Comparison of ENCODE assay signal across 8 cellular contexts in genomic region chr10:121900443-121901174, GRCh38. TPM values are rescaled to one million over a fixed set of nuclear protein-coding genes. Genes with fewer than 3 reads are reported as not detected.
A peak's percentile ranks its signal among the peaks of the same experiment; 100 is the strongest.
DNase-seq lines count a peak whose midpoint lies in the region; ATAC-seq and TF ChIP-seq lines count a peak whose summit lies in the region.

No MANE protein-coding gene starts in this region.

- H3K4me1 Mint-ChIP-seq in activated CD8-positive, alpha-beta T cell treated with anti-CD3 and anti-CD28 coated beads for 36 hours (ENCODE audit: low read depth) = peaks cover 2% of the 10 kb centered on the region

- no peaks in the 10 kb centered on the region for H3K9me3 ChIP-seq in A673 (ENCODE audit: low read depth, low read length, poor library complexity, severe bottlenecking)
- H3K9me3 ChIP-seq in heart left ventricle = no peaks in the 10 kb centered on the region

- no peak for TF ChIP-seq POLR2A in heart left ventricle (IDR thresholded peaks at IDR 0.05)

- H3K36me3 ChIP-seq in A673 (ENCODE audit: insufficient read depth, low read length, poor library complexity, severe bottlenecking) = peaks cover 15% of the 10 kb centered on the region
- H3K36me3 ChIP-seq in heart left ventricle = peaks cover 0 to 84% (median 44%) of the 10 kb centered on the region in 9 donors

- H3K4me3 Mint-ChIP-seq in activated CD8-positive, alpha-beta T cell treated with anti-CD3 and anti-CD28 coated beads for 36 hours = no peak overlapping the region

- POLR2A ChIA-PET in A673 (lab: Charles Lee; ENCODE audit: low non-redundant PET) = no interaction called here
- POLR2A ChIA-PET in activated CD8-positive, alpha-beta T cell treated with anti-CD3 and anti-CD28 coated beads for 36 hours (lab: Charles Lee) = no interaction called here

- WGBS in heart left ventricle, 4 donors = 46 to 53% (median 49%) methylated on average over 10 of the region's 10 CpGs

- peaks cover 13% of the 10 kb centered on the region for H3K36me3 Mint-ChIP-seq in activated CD8-positive, alpha-beta T cell treated with anti-CD3 and anti-CD28 coated beads for 36 hours (ENCODE audit: low read depth)

- no peaks in the 10 kb centered on the region for H3K9me3 Mint-ChIP-seq in activated CD8-positive, alpha-beta T cell treated with anti-CD3 and anti-CD28 coated beads for 36 hours

- no TSS peak for BruUV-seq in A673 (replicated peaks; lab: Mats Ljungman, UMichigan)

- H3K4me3 ChIP-seq in A673 (ENCODE audit: low read depth, low read length, poor library complexity, severe bottlenecking) (no peak overlapping the region), GM12864 (ENCODE audit: low read depth, low read length) (no peak overlapping the region), heart left ventricle (no peak overlapping the region)

- no peak overlapping the region for H3K27ac ChIP-seq in A673 (ENCODE audit: low read depth, low read length, poor library complexity, severe bottlenecking)
- no peak overlapping the region for H3K27ac ChIP-seq in heart left ventricle

- no peaks in the 10 kb centered on the region for H3K4me1 ChIP-seq in A673 (ENCODE audit: insufficient read depth, low read length, poor library complexity, severe bottlenecking)
- peaks cover 0 to 7% (median 0%) of the 10 kb centered on the region in 12 donors for H3K4me1 ChIP-seq in heart left ventricle

- H3K27ac Mint-ChIP-seq in activated CD8-positive, alpha-beta T cell treated with anti-CD3 and anti-CD28 coated beads for 36 hours = no peak overlapping the region

- ATAC-seq in HG02981 (IDR thresholded peaks at IDR 0.05; ENCODE audit: unreplicated experiment) (peak; percentile 93), heart left ventricle (peak in 3 of 4 donors; percentile 65 to 81 (median 72)), GM21528 (IDR thresholded peaks at IDR 0.05; ENCODE audit: low FRiP score, unreplicated experiment) (no peak)
- peak; percentile 70 for ATAC-seq in activated CD8-positive, alpha-beta T cell treated with anti-CD3 and anti-CD28 coated beads for 36 hours

- DNase-seq in A673 (ENCODE audit: low spot score) (peak; percentile 85), GM12864 (ENCODE audit: low read depth) (no peak), NCI-H2107 treated with DMSO at 0.1 percent for 48 hours (lab: John Stamatoyannopoulos, UW; ENCODE audit: unreplicated experiment) (peak; percentile 64), heart left ventricle (no peak), retina (peak; percentile 28)
- peak; percentile 5 for DNase-seq in activated CD8-positive, alpha-beta T cell treated with anti-CD3 and anti-CD28 coated beads for 36 hours

- intact Hi-C loops in A673 (cut with micrococcal nuclease; ENCODE audit: unreplicated experiment) (loop anchor here (2.0 kb wide), 1 partner anchor 960 kb away; no protein-coding TSS in a partner anchor), heart left ventricle (cut with DNase I) (loop anchor here in 4 of 10 donors (5.0 kb wide), 2 partner anchors 953 to 958 kb away; no protein-coding TSS in a partner anchor)
- intact Hi-C loops in activated CD8-positive, alpha-beta T cell treated with anti-CD3 and anti-CD28 coated beads for 36 hours (cut with micrococcal nuclease) = no loop called here

- CTCF ChIA-PET in A673 (lab: Charles Lee) = interaction anchor here (0.6 to 0.7 kb wide), 3 partner anchors 113 to 1687 kb away, joined by 3 read pairs; no protein-coding TSS in a partner anchor
- CTCF ChIA-PET in activated CD8-positive, alpha-beta T cell treated with anti-CD3 and anti-CD28 coated beads for 36 hours (lab: Charles Lee) = interaction anchor here (0.6 to 2.9 kb wide), 31 partner anchors 9 to 951 kb away, joined by 3 to 23 read pairs (median 4); partner anchors contain the start of genes ATE1 and NSMCE4A

- no peaks in the 10 kb centered on the region for H3K27me3 ChIP-seq in A673 (replicated peaks; ENCODE audit: insufficient read depth, low read depth, low read length, poor library complexity)
- H3K27me3 ChIP-seq in heart left ventricle = no peaks in the 10 kb centered on the region

- TF ChIP-seq CTCF in A673 (conservative IDR thresholded peaks at IDR 0.05; ENCODE audit: low read depth, low read length) (peak; percentile 78), GM12864 (IDR thresholded peaks at IDR 0.05; ENCODE audit: low read depth, low read length, missing control alignments) (peak; percentile 66), heart left ventricle (IDR thresholded peaks at IDR 0.05) (peak; percentile 54 to 78 (median 68))
- TF ChIP-seq CTCF in activated CD8-positive, alpha-beta T cell treated with anti-CD3 and anti-CD28 coated beads for 36 hours (IDR thresholded peaks at IDR 0.05) = peak; percentile 94

- no peaks in the 10 kb centered on the region for H3K27me3 Mint-ChIP-seq in activated CD8-positive, alpha-beta T cell treated with anti-CD3 and anti-CD28 coated beads for 36 hours

RNA-seq across cellular contexts. Expression of gene ATE1, which starts 27.2 kb away (rescaled TPM):
- total RNA-seq in A673 (2021) (27.0 and 30.9 TPM in 2 replicates), heart left ventricle (10 to 100 TPM; 30.3 to 50.1 (median 40.4) TPM)
- 10 to 100 TPM; 18.0 to 19.2 TPM for total RNA-seq in activated CD8-positive, alpha-beta T cell treated with anti-CD3 and anti-CD28 coated beads for 36 hours
- 10 to 100 TPM; 15.2 to 15.9 TPM for polyA plus RNA-seq in heart left ventricle

Comparison
In these comparisons a context has a peak if more than half of its experiments do, and no peak if none do; other contexts are left out.
1. DNase-seq: peak in A673 (single experiment), NCI-H2107 treated with DMSO at 0.1 percent for 48 hours (single experiment), activated CD8-positive, alpha-beta T cell treated with anti-CD3 and anti-CD28 coated beads for 36 hours (single experiment) and retina (single experiment); none in GM12864 (single experiment) and heart left ventricle (0 of 5).
2. Peak in every context shown above with its lines, with median percentiles within 50 percentile points of each other: CTCF ChIP-seq.